ENCODE assay signal across 13 cellular contexts in genomic region chr7:117875566-117875965, GRCh38. TPM values are rescaled to one million over a fixed set of nuclear protein-coding genes. Genes with fewer than 3 reads are reported as not detected.
A peak's percentile ranks its signal among the peaks of the same experiment; 100 is the strongest.
DNase-seq lines count a peak whose midpoint lies in the region; ATAC-seq, FAIRE-seq and TF ChIP-seq lines count a peak whose summit lies in the region.
"Had no signal": no experiment of that assay in that cellular context is flagged by ENCODE, and none has a peak within 500 bp of the region (broad histone marks: within the 10 kb centered on the region; RNA-seq: fewer than 3 reads in every experiment).

No MANE protein-coding gene starts in this region.

- no TSS peak for BruUV-seq in HepG2 (replicated peaks; lab: Mats Ljungman, UMichigan)

- H3K4me2 ChIP-seq in HepG2 (ENCODE audit: low read depth, low read length) = no peak overlapping the region

- DNase-seq in DMS79 treated with DMSO at 0.1 percent for 48 hours (lab: John Stamatoyannopoulos, UW) = peak; percentile 28
- peak; percentile 37 for DNase-seq in KBM-7
- DNase-seq in astrocyte of the cerebellum (ENCODE audit: low read depth) = no peak
- no peak for DNase-seq in HepG2 (ENCODE audit: low spot score)
- no peak for DNase-seq in NCI-H2171 (lab: John Stamatoyannopoulos, UW)
- no peak for DNase-seq in activated T-cell treated with anti-CD3 and anti-CD28 coated beads, Interleukin-2, amount 50 U/mL, for 48 hours
- no peak for DNase-seq in HK-2 (ENCODE audit: unreplicated experiment)
- no peak for DNase-seq in NCI-H524 (lab: John Stamatoyannopoulos, UW)
- DNase-seq: activated CD4-positive, CD25-positive, alpha-beta regulatory T cell treated with anti-CD3 and anti-CD28 coated beads, Interleukin-2, amount 50 U/mL, for 72 hours; activated naive CD8-positive, alpha-beta T cell treated with anti-CD3 and anti-CD28 coated beads, Interleukin-2, amount 10 ng/mL, durations not matched to agents 7 days and 5 days; CD4-positive, alpha-beta memory T cell; GOT3; left lung had no signal

- no peak overlapping the region for H3K4me3 ChIP-seq in astrocyte of the cerebellum (ENCODE audit: low read depth, low read length)
- H3K4me3 ChIP-seq in HepG2 (replicated peaks in 1 of 3; ENCODE audit: insufficient read depth in 1 of 3, low read depth in 2 of 3, low read length in 3 of 3) = no peak overlapping the region
- H3K4me3 ChIP-seq: left lung had no signal

- TF ChIP-seq EP300 in HepG2 (IDR thresholded peaks at IDR 0.05; ENCODE audit: low read depth in 2 of 2, low read length in 2 of 2) = no peak
- TF ChIP-seq EP300 in HepG2 (CRISPR knock-in tag; IDR thresholded peaks at IDR 0.05; ENCODE audit: borderline replicate concordance) = no peak

- no peaks in the 10 kb centered on the region for H3K36me3 ChIP-seq in HepG2 (replicated peaks in 1 of 2; ENCODE audit: control insufficient read depth in 1 of 2, insufficient read depth in 2 of 2, low read length in 2 of 2)
- H3K36me3 ChIP-seq: left lung had no signal

- H3K27me3 ChIP-seq in HepG2 (ENCODE audit: control insufficient read depth in 1 of 2, insufficient read depth in 2 of 2, low read length in 2 of 2) = peaks cover 4 to 33% of the 10 kb centered on the region in 2 experiments

- peaks cover 5% of the 10 kb centered on the region; the same call in 1 of the 2 replicates for H3K4me1 ChIP-seq in HepG2 (ENCODE audit: insufficient read depth, low read length)

- no peak for ATAC-seq in HepG2
- ATAC-seq: left lung had no signal

- TF ChIP-seq POLR2A in HepG2 (IDR thresholded peaks at IDR 0.05; ENCODE audit: insufficient read depth in 1 of 2, low read depth in 2 of 2, low read length in 2 of 2) = no peak

- no peak for TF ChIP-seq RAD21 in HepG2 (CRISPR knock-in tag; IDR thresholded peaks at IDR 0.05)

- H3K9me3 ChIP-seq in HepG2 (ENCODE audit: low read length) = no peaks in the 10 kb centered on the region
- H3K9me3 ChIP-seq: left lung had no signal

- peak; percentile 56 for TF ChIP-seq CTCF in astrocyte of the cerebellum (IDR thresholded peaks at IDR 0.05; ENCODE audit: low read depth, low read length, missing control alignments)
- TF ChIP-seq CTCF in HepG2 (CRISPR knock-in tag; IDR thresholded peaks at IDR 0.05) = no peak

- POLR2A ChIA-PET in HepG2 (lab: Yijun Ruan, JAX) = no interaction called here

- FAIRE-seq in HepG2 (lab: Jason Lieb, UNC) = no peak

- H3K27ac ChIP-seq in HepG2 (ENCODE audit: extremely low read length, insufficient read depth, low read length) = no peak overlapping the region
- H3K27ac ChIP-seq: left lung had no signal

- H4K20me1 ChIP-seq in HepG2 (ENCODE audit: insufficient read depth, low read length) = no peaks in the 10 kb centered on the region

- CTCF ChIA-PET in HepG2 (lab: Yijun Ruan, JAX; ENCODE audit: low intra/inter-chr PET ratio, low total read pairs) = no interaction called here

- H2AFZ ChIP-seq in HepG2 (ENCODE audit: low read length) = no peak overlapping the region

- H3K9ac ChIP-seq in HepG2 (ENCODE audit: insufficient read depth, low read depth, low read length) = no peak overlapping the region

- H3K79me2 ChIP-seq in HepG2 (ENCODE audit: insufficient read depth, low read length) = no peaks in the 10 kb centered on the region

- intact Hi-C loops in HepG2 (cut with micrococcal nuclease; ENCODE audit: unreplicated experiment) = no loop called here

- in situ Hi-C loops in KBM-7 (cut with MboI; ENCODE audit: low pct_unique_long_range_greater_than_20kb, low sequenced_read_pairs) = no loop called here
- in situ Hi-C loops in astrocyte of the cerebellum (cut with HindIII; ENCODE audit: low sequenced_read_pairs) = no loop called here
- in situ Hi-C loops in HepG2 (cut with HindIII; ENCODE audit: extremely low pct_ligation_motif_present, low pct_unique_long_range_greater_than_20kb) = no loop called here

TF ChIP-seq in HepG2, 621 proteins besides CTCF, POLR2A, EP300 and RAD21:
- TF ChIP-seq ELF4 (CRISPR knock-in tag; IDR thresholded peaks at IDR 0.05; ENCODE audit: borderline replicate concordance) (no peak), RBFOX2 (IDR thresholded peaks at IDR 0.05; ENCODE audit: low read depth, low read length) (no peak), ZNF652 (CRISPR knock-in tag; IDR thresholded peaks at IDR 0.05; ENCODE audit: borderline replicate concordance, low read depth) (peak; percentile 49; the same call in 1 of the 2 replicates)

RNA-seq across cellular contexts. Expression of gene CTTNBP2, which starts 2.3 kb away (rescaled TPM):
- total RNA-seq in HepG2 (2016; rRNA removed; fragmentation: Illumina TruSeq; extraction: Trizol) = not detected in 2 replicates
- not detected in 2 replicates for total RNA-seq in HepG2 (2016; cell fraction: cytosol; rRNA removed; fragmentation: Illumina TruSeq; extraction: Trizol; ENCODE audit: low read depth)
- total RNA-seq in HepG2 (2016; cell fraction: insoluble cytoplasmic fraction; rRNA removed; fragmentation: Illumina TruSeq; extraction: Trizol) = not detected in 2 replicates
- not detected in 2 replicates for total RNA-seq in HepG2 (2016; cell fraction: membrane; rRNA removed; fragmentation: Illumina TruSeq; extraction: Trizol)
- total RNA-seq in HepG2 (2016; cell fraction: nucleus; rRNA removed; fragmentation: Illumina TruSeq; extraction: Trizol) = not detected in 2 replicates
- polyA plus RNA-seq in HepG2 (2011; rRNA removed) = not detected in 2 replicates
- not detected in 2 replicates for polyA plus RNA-seq in HepG2 (2011; cell fraction: cytosol; rRNA removed)
- not detected in 2 replicates for polyA plus RNA-seq in HepG2 (2011; cell fraction: nucleus; rRNA removed)
- not detected in 2 replicates for polyA plus RNA-seq in HepG2 (2012)
- not detected in 2 replicates for polyA plus RNA-seq in HepG2 (2016; cell fraction: cytosol; fragmentation: Illumina TruSeq; extraction: Trizol; ENCODE audit: low read depth)
- not detected in 2 replicates for polyA plus RNA-seq in HepG2 (2016; cell fraction: insoluble cytoplasmic fraction; fragmentation: Illumina TruSeq; extraction: Trizol; ENCODE audit: low read depth)
- not detected in 2 replicates for polyA plus RNA-seq in HepG2 (2016; cell fraction: membrane; fragmentation: Illumina TruSeq; extraction: Trizol; ENCODE audit: low read depth)
- not detected in 2 replicates for polyA plus RNA-seq in HepG2 (2016; cell fraction: nucleus; fragmentation: Illumina TruSeq; extraction: Trizol; ENCODE audit: insufficient read depth, low read depth)
- 1.4 TPM in 1 of 2 replicates, not detected in the other for polyA minus RNA-seq in HepG2 (2011; rRNA and poly(A)+ RNA removed; ENCODE audit: low replicate concordance)
- polyA minus RNA-seq in HepG2 (2011; cell fraction: cytosol; rRNA and poly(A)+ RNA removed) = not detected in 2 replicates
- not detected in 2 replicates for polyA minus RNA-seq in HepG2 (2011; cell fraction: nucleus; rRNA and poly(A)+ RNA removed)
- total RNA-seq: activated naive CD8-positive, alpha-beta T cell treated with anti-CD3 and anti-CD28 coated beads, Interleukin-2, amount 10 ng/mL, durations not matched to agents 7 days and 5 days; CD4-positive, alpha-beta memory T cell had no signal
- polyA plus RNA-seq: CD4-positive, alpha-beta memory T cell had no signal

Comparison
In these comparisons a context has a peak if more than half of its experiments do, and no peak if none do; other contexts are left out.
1. DNase-seq: peak in DMS79 treated with DMSO at 0.1 percent for 48 hours (single experiment) and KBM-7 (single experiment); none in astrocyte of the cerebellum (single experiment), HepG2 (single experiment), NCI-H2171 (single experiment), activated T-cell treated with anti-CD3 and anti-CD28 coated beads, Interleukin-2, amount 50 U/mL, for 48 hours (0 of 2), HK-2 (single experiment) and NCI-H524 (0 of 2).